9 cellular contexts compared by ENCODE assay signal in the genomic region with DNA sequence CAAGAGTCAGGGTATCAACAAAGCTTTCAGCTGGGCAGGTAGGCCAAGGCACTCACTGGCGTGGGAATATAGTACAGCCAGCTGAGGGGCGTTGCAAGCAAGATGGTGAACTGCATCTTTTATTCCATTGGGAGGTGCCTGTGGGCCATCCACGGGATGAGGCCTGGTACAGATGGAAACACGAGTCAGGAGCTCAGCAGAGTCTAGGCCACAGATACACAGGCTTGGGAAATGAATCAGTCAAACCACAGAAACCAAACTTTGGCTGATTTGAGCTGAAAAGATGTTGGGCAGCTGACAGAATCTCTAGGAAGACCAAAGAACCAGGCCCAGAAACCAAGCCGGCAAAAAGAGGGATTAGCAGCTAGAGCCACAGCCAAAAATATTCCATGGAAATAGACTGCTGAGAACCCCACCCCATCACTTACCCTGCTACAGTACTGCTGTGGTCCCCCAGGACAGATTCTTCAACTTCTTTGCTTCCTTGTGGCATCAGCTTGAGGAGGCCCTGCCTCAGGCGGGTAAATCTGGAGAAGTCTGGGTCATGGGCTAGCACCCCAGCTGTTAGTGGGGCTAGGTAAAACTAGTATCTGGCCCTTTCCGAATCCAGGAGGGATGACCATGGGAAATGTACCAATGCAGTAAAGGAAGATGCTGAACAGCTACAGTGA.
DNase-seq lines count a peak whose midpoint lies in the region; ATAC-seq, FAIRE-seq and TF ChIP-seq lines count a peak whose summit lies in the region.
"Had no signal": no experiment of that assay in that cellular context is flagged by ENCODE, and none has a peak within 500 bp of the region (broad histone marks: within the 10 kb centered on the region; RNA-seq: fewer than 3 reads in every experiment).

No MANE protein-coding gene starts in this region.

- no peaks in the 10 kb centered on the region for H4K20me1 ChIP-seq in H9 (ENCODE audit: control insufficient read depth, insufficient read depth, insufficient read length)
- no peaks in the 10 kb centered on the region for H4K20me1 ChIP-seq in keratinocyte (ENCODE audit: control insufficient read depth, extremely low read depth, insufficient read depth, low read length)
- H4K20me1 ChIP-seq in neural progenitor cell (ENCODE audit: low read depth) = no peaks in the 10 kb centered on the region

- POLR2A ChIA-PET in activated B cell treated with CpG ODN at 0.5 μM for 24 hours (lab: Charles Lee) = interaction anchor here (1.1 to 1.7 kb wide), 5 partner anchors 7 to 76 kb away, joined by 3 to 6 read pairs (median 4); partner anchors contain the start of gene TMEM131L

- DNase-seq in CD4-positive, CD25-positive, alpha-beta regulatory T cell = peak in 1 of 3 donors; percentile 35
- no peak for DNase-seq in H9
- no peak for DNase-seq in activated B cell treated with CpG ODN at 0.5 μM for 24 hours
- no peak for DNase-seq in keratinocyte (ENCODE audit: low read depth, low spot score)
- DNase-seq in neural progenitor cell (ENCODE audit: low spot score) = no peak
- DNase-seq in medulla oblongata (ENCODE audit: extremely low spot score) = no peak
- DNase-seq in epidermal melanocyte (ENCODE audit: insufficient read length, low spot score) = no peak
- no peak for DNase-seq in aorta
- DNase-seq: central memory CD4-positive, alpha-beta T cell had no signal

- FAIRE-seq in keratinocyte (lab: Jason Lieb, UNC) = peak; percentile 69

- H3K79me2 ChIP-seq in H9 (ENCODE audit: insufficient read depth, low read length) = no peaks in the 10 kb centered on the region
- no peaks in the 10 kb centered on the region for H3K79me2 ChIP-seq in keratinocyte (ENCODE audit: control insufficient read depth, insufficient read depth, low read length)
- H3K79me2 ChIP-seq in neural progenitor cell (ENCODE audit: low read depth) = no peaks in the 10 kb centered on the region

- H2AK5ac ChIP-seq in H9 (ENCODE audit: insufficient read length, low read length) = no peak overlapping the region

- peaks cover 18% of the 10 kb centered on the region for H3K36me3 Mint-ChIP-seq in CD4-positive, CD25-positive, alpha-beta regulatory T cell
- H3K36me3 Mint-ChIP-seq in H9 (ENCODE audit: insufficient read depth in 1 of 3, low read depth in 3 of 3) (peaks cover 4 to 13% (median 9%) of the 10 kb centered on the region in 3 experiments; a peak in 4 of 7 replicates), activated B cell treated with CpG ODN at 0.5 μM for 24 hours (ENCODE audit: low read depth) (peaks cover 74% of the 10 kb centered on the region), neural progenitor cell (peaks cover 12% of the 10 kb centered on the region)

- WGBS in H9 (ENCODE audit: extremely low coverage, insufficient read length, low lambda C conversion rate) = no CpG with 5 or more reads among the region's 7 CpGs
- 78 to 79% methylated on average over 7 of the region's 7 CpGs for WGBS in aorta, 2 donors

- H3K9me1 ChIP-seq in keratinocyte (ENCODE audit: control insufficient read depth, extremely low read depth, insufficient read depth, low read length) = no peaks in the 10 kb centered on the region

- no peak for ATAC-seq in CD4-positive, CD25-positive, alpha-beta regulatory T cell (ENCODE audit: low read depth in 2 of 2)
- ATAC-seq in activated B cell treated with CpG ODN at 0.5 μM for 24 hours (ENCODE audit: low read depth) (peak; percentile 21), aorta (ENCODE audit: low FRiP score) (no peak)

- H3K9me3 ChIP-seq in CD4-positive, CD25-positive, alpha-beta regulatory T cell (ENCODE audit: control insufficient read depth in 2 of 2, low read length in 2 of 2) = no peaks in the 10 kb centered on the region
- H3K9me3 ChIP-seq in H9 (ENCODE audit: control insufficient read depth, low read depth, low read length) = no peaks in the 10 kb centered on the region
- no peaks in the 10 kb centered on the region for H3K9me3 ChIP-seq in keratinocyte (ENCODE audit: control insufficient read depth, low read depth, low read length)
- no peaks in the 10 kb centered on the region for H3K9me3 ChIP-seq in neural progenitor cell (ENCODE audit: low read depth)
- no peaks in the 10 kb centered on the region for H3K9me3 ChIP-seq in aorta (ENCODE audit: control insufficient read depth, low read length)

- dilution Hi-C loops in keratinocyte (cut with MboI; ENCODE audit: extremely low pct_ligation_motif_present, low sequenced_read_pairs) = no loop called here

- no peaks in the 10 kb centered on the region for H3K27me3 ChIP-seq in CD4-positive, CD25-positive, alpha-beta regulatory T cell (ENCODE audit: control insufficient read depth, insufficient read depth, low read length)
- no peaks in the 10 kb centered on the region for H3K27me3 ChIP-seq in H9 (ENCODE audit: insufficient read depth, low read length)
- no peaks in the 10 kb centered on the region for H3K27me3 ChIP-seq in keratinocyte (ENCODE audit: control insufficient read depth, extremely low read depth, insufficient read depth, low read length)
- no peaks in the 10 kb centered on the region for H3K27me3 ChIP-seq in neural progenitor cell
- H3K27me3 ChIP-seq in aorta (ENCODE audit: control insufficient read depth in 1 of 2, insufficient read depth in 2 of 2, low read length in 1 of 2) = no peaks in the 10 kb centered on the region

- peak overlapping the region in 3 of 4 donors; percentile 3 to 47 (median 4) for H3K4me3 Mint-ChIP-seq in CD4-positive, CD25-positive, alpha-beta regulatory T cell
- H3K4me3 Mint-ChIP-seq in H9 (no peak overlapping the region), activated B cell treated with CpG ODN at 0.5 μM for 24 hours (no peak overlapping the region), neural progenitor cell (no peak overlapping the region)

- H3K27ac ChIP-seq in CD4-positive, CD25-positive, alpha-beta regulatory T cell (ENCODE audit: insufficient read depth, low read length, poor library complexity, severe bottlenecking) = no peak overlapping the region
- no peak overlapping the region for H3K27ac ChIP-seq in H9 (ENCODE audit: insufficient read length, low read depth, low read length)
- no peak overlapping the region for H3K27ac ChIP-seq in keratinocyte (ENCODE audit: control insufficient read depth, insufficient read depth, low read length)
- no peak overlapping the region for H3K27ac ChIP-seq in neural progenitor cell
- H3K27ac ChIP-seq in aorta (ENCODE audit: low read depth in 1 of 2, low read length in 2 of 2) = peak overlapping the region in 1 of 2 donors; percentile 34

- H3K9me3 Mint-ChIP-seq in CD4-positive, CD25-positive, alpha-beta regulatory T cell = no peaks in the 10 kb centered on the region
- H3K9me3 Mint-ChIP-seq in H9 = no peaks in the 10 kb centered on the region
- H3K9me3 Mint-ChIP-seq in activated B cell treated with CpG ODN at 0.5 μM for 24 hours = no peaks in the 10 kb centered on the region
- no peaks in the 10 kb centered on the region for H3K9me3 Mint-ChIP-seq in neural progenitor cell

- no peak for TF ChIP-seq CTCF in H9 (conservative IDR thresholded peaks at IDR 0.05)
- no peak for TF ChIP-seq CTCF in activated B cell treated with CpG ODN at 0.5 μM for 24 hours (IDR thresholded peaks at IDR 0.05)
- TF ChIP-seq CTCF in keratinocyte (optimal IDR thresholded peaks at IDR 0.05 in 1 of 3, IDR thresholded peaks at IDR 0.05 in 1 of 3, conservative IDR thresholded peaks at IDR 0.05 in 1 of 3; ENCODE audit: extremely low read depth in 1 of 3, insufficient read depth in 2 of 3, low read length in 3 of 3) = peak in 1 of 3 experiments; percentile 43
- TF ChIP-seq CTCF in neural progenitor cell (IDR thresholded peaks at IDR 0.05) = no peak

- no peak overlapping the region for H3K4ac ChIP-seq in H9 (ENCODE audit: low read depth, low read length)

- intact Hi-C loops in activated B cell treated with CpG ODN at 0.5 μM for 24 hours (cut with micrococcal nuclease) (loop anchor here (1.0 kb wide), 1 partner anchor 8 kb away; no protein-coding TSS in a partner anchor), aorta (cut with DNase I) (no loop called here)

- no peaks in the 10 kb centered on the region for H3K79me1 ChIP-seq in H9 (ENCODE audit: insufficient read depth, low read depth, low read length, poor library complexity, severe bottlenecking)

- no peak overlapping the region for H2BK120ac ChIP-seq in H9 (ENCODE audit: low read depth, low read length, poor library complexity, severe bottlenecking)

- no peak overlapping the region for H2BK12ac ChIP-seq in H9 (ENCODE audit: insufficient read length, low read depth, low read length)

- no peak overlapping the region for H3T11ph ChIP-seq in H9 (ENCODE audit: low read length)

- H3F3A ChIP-seq in neural progenitor cell (ENCODE audit: low read depth) = peaks cover 5% of the 10 kb centered on the region

- H4K5ac ChIP-seq in H9 (ENCODE audit: insufficient read length, low read depth, low read length) = no peak overlapping the region

- no peak overlapping the region for H2BK5ac ChIP-seq in H9 (ENCODE audit: insufficient read length, low read length)

- H2AFZ ChIP-seq in H9 (ENCODE audit: low read length) (no peak overlapping the region), keratinocyte (ENCODE audit: control insufficient read depth, low read length) (no peak overlapping the region), neural progenitor cell (replicated peaks) (no peak overlapping the region)

- H2BK15ac ChIP-seq in H9 (ENCODE audit: low read depth, low read length) = no peak overlapping the region

- peaks cover 45 to 93% (median 58%) of the 10 kb centered on the region in 4 donors for H3K4me1 Mint-ChIP-seq in CD4-positive, CD25-positive, alpha-beta regulatory T cell
- H3K4me1 Mint-ChIP-seq in H9 (peaks cover 36 to 59% of the 10 kb centered on the region in 2 experiments), activated B cell treated with CpG ODN at 0.5 μM for 24 hours (peaks cover 85% of the 10 kb centered on the region), neural progenitor cell (peaks cover 18% of the 10 kb centered on the region)

- CTCF ChIA-PET in activated B cell treated with CpG ODN at 0.5 μM for 24 hours (lab: Charles Lee) = interaction anchor here (1.2 kb wide), 1 partner anchor 33 kb away, joined by 4 read pairs; no protein-coding TSS in a partner anchor

- H3K14ac ChIP-seq in H9 (ENCODE audit: insufficient read depth, low read length) = no peak overlapping the region

- no peaks in the 10 kb centered on the region for H3K23me2 ChIP-seq in H9 (ENCODE audit: insufficient read length, low read depth, low read length, poor library complexity, severe bottlenecking)

- H3K4me2 ChIP-seq in H9 (ENCODE audit: insufficient read depth, insufficient read length, low read length) = no peak overlapping the region
- H3K4me2 ChIP-seq in keratinocyte (ENCODE audit: control insufficient read depth, extremely low read depth, insufficient read depth, low read depth, low read length) = no peak overlapping the region
- H3K4me2 ChIP-seq in neural progenitor cell = no peak overlapping the region

- peak overlapping the region; percentile 44 to 94 (median 52) for H3K27ac Mint-ChIP-seq in CD4-positive, CD25-positive, alpha-beta regulatory T cell
- peak overlapping the region in 2 of 3 experiments; percentile 12; a peak in 2 of 7 replicates for H3K27ac Mint-ChIP-seq in H9
- H3K27ac Mint-ChIP-seq in activated B cell treated with CpG ODN at 0.5 μM for 24 hours = peak overlapping the region; percentile 11
- H3K27ac Mint-ChIP-seq in neural progenitor cell = no peak overlapping the region

- no peak overlapping the region for H4K8ac ChIP-seq in H9 (replicated peaks; ENCODE audit: insufficient read length, low read depth, low read length)

- H2BK20ac ChIP-seq in H9 (ENCODE audit: low read depth, low read length, poor library complexity, severe bottlenecking) = no peak overlapping the region

- no peak overlapping the region for H3K56ac ChIP-seq in H9 (ENCODE audit: insufficient read length, low read depth, low read length)

- H3K9ac ChIP-seq in H9 (ENCODE audit: extremely low read depth, insufficient read length, low read length) (no peak overlapping the region), keratinocyte (ENCODE audit: control insufficient read depth, extremely low read depth, insufficient read depth, low read length) (no peak overlapping the region), neural progenitor cell (no peak overlapping the region)

- H3K23ac ChIP-seq in H9 (ENCODE audit: insufficient read length, low read depth, low read length) = no peak overlapping the region

- H4K91ac ChIP-seq in H9 (ENCODE audit: insufficient read length, low read depth, low read length) = peak overlapping the region; percentile 18

- no peak overlapping the region for H3K4me3 ChIP-seq in CD4-positive, CD25-positive, alpha-beta regulatory T cell (ENCODE audit: low read depth, low read length)
- H3K4me3 ChIP-seq in keratinocyte (ENCODE audit: control insufficient read depth in 2 of 3, extremely low read depth in 1 of 3, insufficient read depth in 2 of 3, low read depth in 1 of 3, low read length in 3 of 3) (no peak overlapping the region), neural progenitor cell (no peak overlapping the region), aorta (ENCODE audit: low read length in 2 of 2) (no peak overlapping the region)

- no peaks in the 10 kb centered on the region for H3K27me3 Mint-ChIP-seq in CD4-positive, CD25-positive, alpha-beta regulatory T cell
- H3K27me3 Mint-ChIP-seq in H9 (ENCODE audit: low read depth) (no peaks in the 10 kb centered on the region), activated B cell treated with CpG ODN at 0.5 μM for 24 hours (no peaks in the 10 kb centered on the region), neural progenitor cell (ENCODE audit: insufficient read depth, low read depth) (peaks cover 4% of the 10 kb centered on the region)

- H3K36me3 ChIP-seq in CD4-positive, CD25-positive, alpha-beta regulatory T cell (ENCODE audit: control insufficient read depth, insufficient read depth, low read length) = peaks cover 16% of the 10 kb centered on the region
- no peaks in the 10 kb centered on the region for H3K36me3 ChIP-seq in keratinocyte (ENCODE audit: control insufficient read depth in 2 of 2, extremely low read depth in 1 of 2, insufficient read depth in 2 of 2, low read length in 2 of 2)
- H3K36me3 ChIP-seq in neural progenitor cell = no peaks in the 10 kb centered on the region
- H3K36me3 ChIP-seq in aorta (ENCODE audit: control insufficient read depth in 1 of 2, insufficient read depth in 2 of 2, low read length in 1 of 2) = no peaks in the 10 kb centered on the region

- no peak overlapping the region for H3K18ac ChIP-seq in H9 (ENCODE audit: insufficient read length, low read depth, low read length)

- H3K4me1 ChIP-seq in CD4-positive, CD25-positive, alpha-beta regulatory T cell (ENCODE audit: control insufficient read depth, insufficient read depth, low read length, poor library complexity, severe bottlenecking) = peaks cover 72% of the 10 kb centered on the region
- peaks cover 6% of the 10 kb centered on the region; the same call in 1 of the 2 replicates for H3K4me1 ChIP-seq in H9 (ENCODE audit: insufficient read depth, low read length)
- peaks cover 7% of the 10 kb centered on the region for H3K4me1 ChIP-seq in keratinocyte (ENCODE audit: control insufficient read depth, extremely low read depth, insufficient read depth, low read length)
- H3K4me1 ChIP-seq in neural progenitor cell = peaks cover 14% of the 10 kb centered on the region
- H3K4me1 ChIP-seq in aorta (ENCODE audit: control insufficient read depth in 1 of 2, insufficient read depth in 2 of 2, low read length in 2 of 2) = peaks cover 0 to 5% of the 10 kb centered on the region in 2 donors

Comparison
In these comparisons a context has a peak if more than half of its experiments do, and no peak if none do; other contexts are left out.
1. H3K4me3 Mint-ChIP-seq: peak in CD4-positive, CD25-positive, alpha-beta regulatory T cell (3 of 4); none in H9 (0 of 2), activated B cell treated with CpG ODN at 0.5 μM for 24 hours (single experiment) and neural progenitor cell (single experiment).